Comparison of ENCODE assay signal across 8 cellular contexts in the genomic region with DNA sequence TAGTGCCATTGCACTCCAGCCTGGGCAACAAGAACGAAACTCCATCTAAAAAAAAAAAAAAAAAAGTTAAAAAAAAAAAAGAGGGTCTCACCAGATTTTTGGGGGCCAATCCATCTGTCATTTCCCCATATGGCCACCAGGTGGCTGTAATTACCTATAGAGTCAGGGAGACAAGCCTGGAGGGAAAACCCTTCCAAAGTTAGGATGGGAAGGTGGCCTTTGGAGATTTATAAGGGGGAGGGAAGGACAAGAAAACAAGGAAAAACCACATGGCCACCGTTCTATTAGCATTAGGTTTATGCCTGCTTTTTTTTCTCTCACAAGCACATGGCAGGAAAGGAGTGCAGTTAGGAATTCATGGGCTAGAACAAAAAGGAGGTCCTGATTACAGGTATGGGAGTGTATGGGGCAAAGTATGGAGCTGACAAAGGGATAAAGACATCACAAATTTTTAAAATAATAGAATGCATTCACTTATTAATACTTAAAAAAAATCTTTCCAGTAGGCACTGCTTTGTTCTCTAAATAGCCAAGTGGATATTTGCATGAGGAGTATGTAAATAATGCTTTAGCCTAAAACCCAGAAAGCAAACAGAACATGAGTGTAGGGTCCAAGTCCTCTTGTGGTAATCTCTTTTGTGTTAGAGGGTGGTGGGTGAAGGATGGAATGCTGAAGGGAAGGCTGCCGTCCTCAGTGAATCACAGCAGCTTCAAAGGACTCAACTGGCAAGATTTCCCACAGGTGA. TPM values are rescaled to one million over a fixed set of nuclear protein-coding genes. Genes with fewer than 3 reads are reported as not detected.
DNase-seq lines count a peak whose midpoint lies in the region; ATAC-seq, FAIRE-seq and TF ChIP-seq lines count a peak whose summit lies in the region.

No MANE protein-coding gene starts in this region.

- intact Hi-C loops in right lobe of liver (cut with DNase I): loop anchor here in 1 of 2 donors (5.0 kb wide), 1 partner anchor 34 kb away; no protein-coding TSS in a partner anchor

- H3K36me3 ChIP-seq in OCI-LY3 (replicated peaks; ENCODE audit: low read depth, low read length) (peaks cover 2% of the 10 kb centered on the region), bronchial epithelial cell (ENCODE audit: control insufficient read depth, insufficient read depth, low read length) (no peaks in the 10 kb centered on the region), right lobe of liver (no peaks in the 10 kb centered on the region)

- no peak overlapping the region for H3K4me3 ChIP-seq in GM12875 (ENCODE audit: low read depth, low read length)
- H3K4me3 ChIP-seq in OCI-LY3 (ENCODE audit: low read length): no peak overlapping the region
- no peak overlapping the region for H3K4me3 ChIP-seq in bronchial epithelial cell (ENCODE audit: low read depth, low read length)
- no peak overlapping the region for H3K4me3 ChIP-seq in right lobe of liver

- TF ChIP-seq CTCF in C4-2B (conservative IDR thresholded peaks at IDR 0.05): peak; percentile 92
- TF ChIP-seq CTCF in GM12875 (IDR thresholded peaks at IDR 0.05; ENCODE audit: borderline replicate concordance, insufficient read depth, low read depth, low read length): peak; percentile 54; the same call in 1 of the 2 replicates
- peak; percentile 59 for TF ChIP-seq CTCF in OCI-LY3 (IDR thresholded peaks at IDR 0.05; ENCODE audit: low read depth, low read length)
- TF ChIP-seq CTCF in bronchial epithelial cell (IDR thresholded peaks at IDR 0.05; ENCODE audit: insufficient read depth, low read length, severe bottlenecking): peak; percentile 62
- peak; percentile 65 to 83 (median 81) for TF ChIP-seq CTCF in right lobe of liver (IDR thresholded peaks at IDR 0.05)

- no peaks in the 10 kb centered on the region for H4K20me1 ChIP-seq in OCI-LY3 (ENCODE audit: insufficient read depth, low read length)

- H3K79me2 ChIP-seq in OCI-LY3 (ENCODE audit: low read length): peaks cover 5% of the 10 kb centered on the region; the same call in 1 of the 2 replicates

- H3K27ac ChIP-seq in C4-2B: peak overlapping the region; percentile 39
- H3K27ac ChIP-seq in OCI-LY3 (ENCODE audit: low read length): no peak overlapping the region
- no peak overlapping the region for H3K27ac ChIP-seq in right lobe of liver

- H3K27me3 ChIP-seq in OCI-LY3 (ENCODE audit: low read depth, low read length): no peaks in the 10 kb centered on the region
- H3K27me3 ChIP-seq in bronchial epithelial cell (ENCODE audit: control insufficient read depth, insufficient read depth, low read length): no peaks in the 10 kb centered on the region
- no peaks in the 10 kb centered on the region for H3K27me3 ChIP-seq in right lobe of liver

- H3K4me1 ChIP-seq in OCI-LY3 (ENCODE audit: low read length) (peaks cover 4% of the 10 kb centered on the region), right lobe of liver (peaks cover 0 to 15% (median 7%) of the 10 kb centered on the region in 4 donors)

- DNase-seq in bronchial epithelial cell (ENCODE audit: low read depth): peak; percentile 42
- no peak for DNase-seq in right lobe of liver
- no peak for DNase-seq in NK-92 treated with Interleukin-12 subunit alpha and Interleukin-12 subunit beta, amount 100 ng/mL, for 24 hours (lab: John Stamatoyannopoulos, UW)
- DNase-seq in GOT3 (lab: John Stamatoyannopoulos, UW): no peak

- no peak for FAIRE-seq in bronchial epithelial cell (lab: Jason Lieb, UNC)

- no peak overlapping the region for H3K4me2 ChIP-seq in OCI-LY3 (ENCODE audit: low read length)

- no peak overlapping the region for H2AFZ ChIP-seq in OCI-LY3 (ENCODE audit: low read depth, low read length)

- no peak overlapping the region for H3K9ac ChIP-seq in OCI-LY3 (ENCODE audit: low read length)

- TF ChIP-seq POLR2A in right lobe of liver (IDR thresholded peaks at IDR 0.05): no peak

- ATAC-seq in right lobe of liver (peak in 2 of 4 donors; percentile 16 to 25), HG02571 (IDR thresholded peaks at IDR 0.05; ENCODE audit: unreplicated experiment) (no peak)

- WGBS in right lobe of liver (ENCODE audit: insufficient coverage, low coverage, low lambda C conversion rate, missing lambda C conversion rate): 16% methylated on average over 3 of the region's 3 CpGs

- no peaks in the 10 kb centered on the region for H3K9me3 ChIP-seq in OCI-LY3 (ENCODE audit: insufficient read depth, low read length)
- no peaks in the 10 kb centered on the region for H3K9me3 ChIP-seq in right lobe of liver

RNA-seq across cellular contexts. Expression of a gene that starts 5.1 kb away (rescaled TPM):
- 6.5 and 9.0 TPM in 2 replicates for total RNA-seq in bronchial epithelial cell
- 10 to 100 TPM in 1 of 6 experiments, 1 to 10 TPM in 5; 6.0 to 11.7 (median 7.4) TPM for total RNA-seq in right lobe of liver

RNA-seq across cellular contexts. Expression of a gene that starts 5.5 kb away (rescaled TPM):
- 36.6 and 47.5 TPM in 2 replicates for total RNA-seq in bronchial epithelial cell
- total RNA-seq in right lobe of liver: 10 to 100 TPM; 27.2 to 43.0 (median 30.8) TPM

RNA-seq across cellular contexts. Expression of a gene that starts 8.0 kb away (rescaled TPM):
- total RNA-seq in bronchial epithelial cell (0.64 TPM in 1 of 2 replicates, not detected in the other), right lobe of liver (1 to 10 TPM in 4 of 6 experiments, under 1 TPM in 2; 0.74 to 2.4 (median 1.2) TPM)

RNA-seq across cellular contexts. Expression of a gene that starts 25.7 kb away (rescaled TPM):
- total RNA-seq in bronchial epithelial cell (41.3 and 98.2 TPM in 2 replicates), right lobe of liver (1 to 10 TPM; 3.2 to 7.2 (median 5.1) TPM)

RNA-seq across cellular contexts. Expression of a gene that starts 28.8 kb away (rescaled TPM):
- total RNA-seq in bronchial epithelial cell (2.9 and 6.0 TPM in 2 replicates), right lobe of liver (10 to 100 TPM in 4 of 6 experiments, 1 to 10 TPM in 2; 6.1 to 12.8 (median 10.9) TPM)
